ENCODE assay signal across 8 cellular contexts in the genomic region with DNA sequence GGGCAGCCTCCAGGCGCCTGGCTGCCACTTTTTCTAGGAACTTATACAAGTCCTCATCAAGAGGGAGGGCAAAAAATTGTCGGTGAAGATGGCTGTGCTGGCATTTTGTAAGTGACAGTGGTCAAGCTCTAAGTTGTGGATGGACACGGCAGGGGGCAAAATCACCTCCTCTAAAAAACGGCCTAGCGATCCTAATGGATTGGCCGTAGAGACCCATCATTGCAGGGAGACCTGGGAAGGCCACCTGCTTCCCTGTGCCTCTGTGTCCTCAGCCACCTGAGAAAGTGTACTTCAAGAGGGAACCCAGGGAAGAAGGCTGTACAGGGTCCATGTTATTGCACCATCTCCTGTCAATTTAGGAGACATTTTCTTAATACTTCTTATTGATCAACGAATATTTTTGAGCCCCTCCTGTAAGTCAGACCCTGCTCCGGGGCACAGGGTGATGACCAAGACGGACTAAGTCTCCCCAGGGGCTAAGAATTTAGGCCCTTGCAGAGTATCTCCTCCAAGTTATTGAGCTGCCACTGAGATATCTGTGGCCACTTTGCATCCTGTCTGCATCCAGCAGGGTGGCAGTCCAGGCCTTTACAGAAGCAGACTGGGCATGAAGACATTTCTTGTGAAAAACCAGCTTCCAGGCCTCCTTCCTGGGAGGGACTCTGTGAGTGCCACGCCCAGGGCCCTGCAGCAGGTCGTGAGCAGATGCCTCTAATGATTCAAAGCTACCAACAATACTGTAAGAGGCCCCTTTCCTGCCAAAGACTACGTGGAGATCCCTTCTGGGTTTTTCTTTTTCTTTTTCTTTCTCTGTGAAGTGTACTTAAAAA. TPM values are rescaled to one million over a fixed set of nuclear protein-coding genes. Genes with fewer than 3 reads are reported as not detected.
DNase-seq lines count a peak whose midpoint lies in the region; ATAC-seq and TF ChIP-seq lines count a peak whose summit lies in the region.

No MANE protein-coding gene starts in this region.

- H3K27me3 Mint-ChIP-seq in CD8-positive, alpha-beta memory T cell, result no peaks in the 10 kb centered on the region
- H3K27me3 Mint-ChIP-seq in activated CD4-positive, alpha-beta memory T cell treated with anti-CD3 and anti-CD28 coated beads for 36 hours, result no peaks in the 10 kb centered on the region

- no peaks in the 10 kb centered on the region for H3K9me3 Mint-ChIP-seq in CD8-positive, alpha-beta memory T cell
- no peaks in the 10 kb centered on the region for H3K9me3 Mint-ChIP-seq in activated CD4-positive, alpha-beta memory T cell treated with anti-CD3 and anti-CD28 coated beads for 36 hours

- H3K36me3 ChIP-seq in CD8-positive, alpha-beta memory T cell (ENCODE audit: insufficient read depth, low read length), result no peaks in the 10 kb centered on the region

- no peak for ATAC-seq in GM21423 (IDR thresholded peaks at IDR 0.05; ENCODE audit: unreplicated experiment)

- CTCF ChIA-PET in CD8-positive, alpha-beta memory T cell (lab: Charles Lee), result interaction anchor here (0.8 to 1.6 kb wide), 7 partner anchors 26 to 71 kb away, joined by 3 to 6 read pairs (median 3); no protein-coding TSS in a partner anchor
- CTCF ChIA-PET in activated CD4-positive, alpha-beta memory T cell treated with anti-CD3 and anti-CD28 coated beads for 36 hours (lab: Charles Lee), result interaction anchor here (0.6 to 2.4 kb wide), 7 partner anchors 18 to 748 kb away, joined by 3 to 7 read pairs (median 4); a partner anchor contains a TSS

- H3K4me3 Mint-ChIP-seq in CD8-positive, alpha-beta memory T cell, result peak overlapping the region in 6 of 7 donors; percentile 52 to 78 (median 58)
- peak overlapping the region; percentile 52 for H3K4me3 Mint-ChIP-seq in activated CD4-positive, alpha-beta memory T cell treated with anti-CD3 and anti-CD28 coated beads for 36 hours

- no peak overlapping the region for H3K27ac ChIP-seq in CD8-positive, alpha-beta memory T cell (ENCODE audit: low read depth, low read length)

- intact Hi-C loops in activated CD4-positive, alpha-beta memory T cell treated with anti-CD3 and anti-CD28 coated beads for 36 hours (cut with micrococcal nuclease), result loop anchor here (1.0 kb wide), 6 partner anchors 17 to 72 kb away; a partner anchor contains a TSS

- H3K4me1 Mint-ChIP-seq in CD8-positive, alpha-beta memory T cell, result peaks cover 25 to 30% (median 29%) of the 10 kb centered on the region in 3 donors
- H3K4me1 Mint-ChIP-seq in activated CD4-positive, alpha-beta memory T cell treated with anti-CD3 and anti-CD28 coated beads for 36 hours (ENCODE audit: low read depth), result peaks cover 30% of the 10 kb centered on the region

- H3K27ac Mint-ChIP-seq in CD8-positive, alpha-beta memory T cell, result peak overlapping the region; percentile 80 to 98 (median 93)
- peak overlapping the region; percentile 95 for H3K27ac Mint-ChIP-seq in activated CD4-positive, alpha-beta memory T cell treated with anti-CD3 and anti-CD28 coated beads for 36 hours

- peak overlapping the region; percentile 7 for H3K4me3 ChIP-seq in CD8-positive, alpha-beta memory T cell (ENCODE audit: low read length)
- H3K4me3 ChIP-seq in fibroblast of mammary gland (ENCODE audit: control insufficient read depth, low read depth, low read length), result no peak overlapping the region

- no peak for TF ChIP-seq CTCF in fibroblast of mammary gland (conservative IDR thresholded peaks at IDR 0.05; ENCODE audit: control insufficient read depth, insufficient read depth, low read depth, low read length)

- no peaks in the 10 kb centered on the region for H3K27me3 ChIP-seq in CD8-positive, alpha-beta memory T cell (ENCODE audit: insufficient read depth, low read length, poor library complexity, severe bottlenecking)

- H3K4me1 ChIP-seq in CD8-positive, alpha-beta memory T cell (ENCODE audit: insufficient read depth, low read length), result peaks cover 22% of the 10 kb centered on the region

- peak in 2 of 5 donors; percentile 15 to 32 for DNase-seq in CD8-positive, alpha-beta memory T cell
- peak; percentile 45 for DNase-seq in HT1080 (ENCODE audit: low read depth)
- peak; percentile 83 for DNase-seq in activated CD4-positive, alpha-beta memory T cell treated with anti-CD3 and anti-CD28 coated beads for 36 hours
- peak; percentile 17 for DNase-seq in fibroblast of mammary gland (ENCODE audit: low read depth)
- DNase-seq in stimulated activated CD4-positive, alpha-beta T cell treated with anti-CD3 and anti-CD28 coated beads, Interleukin-2, amount 100 ng/mL, for 24 hours, result peak; percentile 51 to 70
- DNase-seq in putamen (ENCODE audit: low spot score), result no peak
- no peak for DNase-seq in iPS-NIHi11 (ENCODE audit: low spot score)

- POLR2A ChIA-PET in CD8-positive, alpha-beta memory T cell (lab: Charles Lee), result interaction anchor here (1.5 to 3.5 kb wide), 2 partner anchors 40 to 71 kb away, joined by 4 to 30 read pairs; a partner anchor contains a TSS
- POLR2A ChIA-PET in activated CD4-positive, alpha-beta memory T cell treated with anti-CD3 and anti-CD28 coated beads for 36 hours (lab: Charles Lee), result interaction anchor here (0.6 to 3.4 kb wide), 14 partner anchors 10 to 376 kb away, joined by 3 to 75 read pairs (median 4); a partner anchor contains a TSS

- H3K9me3 ChIP-seq in CD8-positive, alpha-beta memory T cell (ENCODE audit: low read length), result no peaks in the 10 kb centered on the region

- H3K36me3 Mint-ChIP-seq in CD8-positive, alpha-beta memory T cell, result no peaks in the 10 kb centered on the region
- H3K36me3 Mint-ChIP-seq in activated CD4-positive, alpha-beta memory T cell treated with anti-CD3 and anti-CD28 coated beads for 36 hours, result no peaks in the 10 kb centered on the region

RNA-seq across cellular contexts. Expression of a gene that starts 40.5 kb away (rescaled TPM):
- total RNA-seq in CD8-positive, alpha-beta memory T cell, result 100 to 1,000 TPM; 399 to 400 TPM
- 305 TPM for polyA plus RNA-seq in CD8-positive, alpha-beta memory T cell
- total RNA-seq in HT1080 (2014; rRNA removed; shearing (Covaris generic)), result 343 and 354 TPM in 2 replicates
- 293 and 346 TPM in 2 replicates for polyA plus RNA-seq in HT1080 (2015; cell fraction: cytosol; rRNA removed)
- 231 and 257 TPM in 2 replicates for polyA plus RNA-seq in HT1080 (2015; cell fraction: nucleus; rRNA removed)
- total RNA-seq in activated CD4-positive, alpha-beta memory T cell treated with anti-CD3 and anti-CD28 coated beads for 36 hours, result 100 to 1,000 TPM; 407 to 425 TPM

Comparison
In these comparisons a context has a peak if more than half of its experiments do, and no peak if none do; other contexts are left out.
1. DNase-seq: peak in HT1080 (single experiment), activated CD4-positive, alpha-beta memory T cell treated with anti-CD3 and anti-CD28 coated beads for 36 hours (single experiment), fibroblast of mammary gland (single experiment) and stimulated activated CD4-positive, alpha-beta T cell treated with anti-CD3 and anti-CD28 coated beads, Interleukin-2, amount 100 ng/mL, for 24 hours (2 of 2); none in putamen (single experiment) and iPS-NIHi11 (single experiment).